1 cellular context compared by ENCODE assay signal in genomic region chr20:47663354-47664067, GRCh38.
TF ChIP-seq lines count a peak whose summit lies in the region.

No MANE protein-coding gene starts in this region.

TF ChIP-seq in HepG2, 621 proteins besides CTCF, POLR2A, EP300 and RAD21 (continued from another document and continues in another):
- TF ChIP-seq ZNF574 (CRISPR knock-in tag; IDR thresholded peaks at IDR 0.05): peak; percentile 24; the same call in 1 of the 2 replicates
- TF ChIP-seq ETS1 (CRISPR knock-in tag; IDR thresholded peaks at IDR 0.05): no peak
- no peak for TF ChIP-seq NFE2L2 (IDR thresholded peaks at IDR 0.05; ENCODE audit: low read length)
- no peak for TF ChIP-seq ZNF224 (CRISPR knock-in tag; IDR thresholded peaks at IDR 0.05)
- no peak for TF ChIP-seq SKIL (CRISPR knock-in tag; IDR thresholded peaks at IDR 0.05; ENCODE audit: borderline replicate concordance)
- no peak for TF ChIP-seq ZFP41 (CRISPR knock-in tag; IDR thresholded peaks at IDR 0.05; ENCODE audit: borderline replicate concordance)
- no peak for TF ChIP-seq ZNF740 (CRISPR knock-in tag; IDR thresholded peaks at IDR 0.05)
- no peak for TF ChIP-seq CREM (IDR thresholded peaks at IDR 0.05)
- no peak for TF ChIP-seq CREM (CRISPR knock-in tag; IDR thresholded peaks at IDR 0.05)
- no peak for TF ChIP-seq ZNF737 (CRISPR knock-in tag; IDR thresholded peaks at IDR 0.05; ENCODE audit: borderline replicate concordance)
- TF ChIP-seq ZNF33B (CRISPR knock-in tag; IDR thresholded peaks at IDR 0.05): 0 out of 2 replicates have a peak, but pooled peaks have one; percentile 25
- TF ChIP-seq ZNF780A (CRISPR knock-in tag; IDR thresholded peaks at IDR 0.05): no peak
- TF ChIP-seq ZNF275 (CRISPR knock-in tag; IDR thresholded peaks at IDR 0.05; ENCODE audit: borderline replicate concordance): no peak
- no peak for TF ChIP-seq KLF15 (CRISPR knock-in tag; IDR thresholded peaks at IDR 0.05; ENCODE audit: borderline replicate concordance)
- peak; percentile 40; the same call in 1 of the 2 replicates for TF ChIP-seq RXRB (CRISPR knock-in tag; IDR thresholded peaks at IDR 0.05; ENCODE audit: borderline replicate concordance)
- TF ChIP-seq XRCC5 (optimal IDR thresholded peaks at IDR 0.05; ENCODE audit: low read length): peak; percentile 99
- TF ChIP-seq ZNF530 (CRISPR knock-in tag; IDR thresholded peaks at IDR 0.05; ENCODE audit: low read depth): no peak
- no peak for TF ChIP-seq ZNF142 (CRISPR knock-in tag; IDR thresholded peaks at IDR 0.05)
- no peak for TF ChIP-seq ZNF230 (CRISPR knock-in tag; IDR thresholded peaks at IDR 0.05)
- no peak for TF ChIP-seq ZNF850 (CRISPR knock-in tag; conservative IDR thresholded peaks at IDR 0.05)
- TF ChIP-seq HES4 (CRISPR knock-in tag; IDR thresholded peaks at IDR 0.05; ENCODE audit: borderline replicate concordance): no peak
- no peak for TF ChIP-seq HIC2 (CRISPR knock-in tag; IDR thresholded peaks at IDR 0.05; ENCODE audit: low read depth)
- 0 out of 2 replicates have a peak, but pooled peaks have one; percentile 14 for TF ChIP-seq BHLHE40 (IDR thresholded peaks at IDR 0.05; ENCODE audit: low read length)
- TF ChIP-seq PLRG1 (conservative IDR thresholded peaks at IDR 0.05): no peak
- no peak for TF ChIP-seq NFE2 (CRISPR knock-in tag; IDR thresholded peaks at IDR 0.05)
- TF ChIP-seq MBD4 (IDR thresholded peaks at IDR 0.05; ENCODE audit: borderline replicate concordance, low read length): no peak
- peak; percentile 57; the same call in 1 of the 2 replicates for TF ChIP-seq ZNF350 (CRISPR knock-in tag; IDR thresholded peaks at IDR 0.05; ENCODE audit: borderline replicate concordance, low read depth)
- TF ChIP-seq RAD51 (IDR thresholded peaks at IDR 0.05; ENCODE audit: borderline replicate concordance): no peak
- TF ChIP-seq MLLT10 (CRISPR knock-in tag; IDR thresholded peaks at IDR 0.05): no peak
- TF ChIP-seq SIN3A (IDR thresholded peaks at IDR 0.05; ENCODE audit: borderline replicate concordance, low read depth, low read length): peak; percentile 9; the same call in 1 of the 2 replicates
- TF ChIP-seq HBP1 (CRISPR knock-in tag; IDR thresholded peaks at IDR 0.05; ENCODE audit: low read depth): no peak
- TF ChIP-seq GFI1 (CRISPR knock-in tag; IDR thresholded peaks at IDR 0.05; ENCODE audit: borderline replicate concordance): no peak
- no peak for TF ChIP-seq ZNF567 (CRISPR knock-in tag; IDR thresholded peaks at IDR 0.05; ENCODE audit: borderline replicate concordance)
- no peak for TF ChIP-seq PLSCR1 (CRISPR knock-in tag; IDR thresholded peaks at IDR 0.05; ENCODE audit: borderline replicate concordance)
- no peak for TF ChIP-seq HNRNPK (IDR thresholded peaks at IDR 0.05; ENCODE audit: low read depth, low read length, poor library complexity, severe bottlenecking)
- no peak for TF ChIP-seq SOX5 (CRISPR knock-in tag; IDR thresholded peaks at IDR 0.05; ENCODE audit: borderline replicate concordance)
- no peak for TF ChIP-seq NR0B2 (CRISPR knock-in tag; IDR thresholded peaks at IDR 0.05)
- 0 out of 2 replicates have a peak, but pooled peaks have one; percentile 48 for TF ChIP-seq GTF3A (CRISPR knock-in tag; conservative IDR thresholded peaks at IDR 0.05)
- no peak for TF ChIP-seq IRF1 (CRISPR knock-in tag; IDR thresholded peaks at IDR 0.05; ENCODE audit: low read depth)
- peak; percentile 68; the same call in 1 of the 2 replicates for TF ChIP-seq ZSCAN9 (CRISPR knock-in tag; IDR thresholded peaks at IDR 0.05; ENCODE audit: borderline replicate concordance)
- TF ChIP-seq FIP1L1 (IDR thresholded peaks at IDR 0.05; ENCODE audit: borderline replicate concordance, insufficient read depth, low read depth, low read length): no peak
- no peak for TF ChIP-seq FOSL2 (CRISPR knock-in tag; IDR thresholded peaks at IDR 0.05)
- no peak for TF ChIP-seq NONO (IDR thresholded peaks at IDR 0.05)
- TF ChIP-seq NONO (CRISPR knock-in tag; conservative IDR thresholded peaks at IDR 0.05): peak; percentile 56; the same call in 1 of the 2 replicates
- TF ChIP-seq XBP1 (CRISPR knock-in tag; IDR thresholded peaks at IDR 0.05): no peak
